ENCODE assay signal across 18 cellular contexts in the genomic region with DNA sequence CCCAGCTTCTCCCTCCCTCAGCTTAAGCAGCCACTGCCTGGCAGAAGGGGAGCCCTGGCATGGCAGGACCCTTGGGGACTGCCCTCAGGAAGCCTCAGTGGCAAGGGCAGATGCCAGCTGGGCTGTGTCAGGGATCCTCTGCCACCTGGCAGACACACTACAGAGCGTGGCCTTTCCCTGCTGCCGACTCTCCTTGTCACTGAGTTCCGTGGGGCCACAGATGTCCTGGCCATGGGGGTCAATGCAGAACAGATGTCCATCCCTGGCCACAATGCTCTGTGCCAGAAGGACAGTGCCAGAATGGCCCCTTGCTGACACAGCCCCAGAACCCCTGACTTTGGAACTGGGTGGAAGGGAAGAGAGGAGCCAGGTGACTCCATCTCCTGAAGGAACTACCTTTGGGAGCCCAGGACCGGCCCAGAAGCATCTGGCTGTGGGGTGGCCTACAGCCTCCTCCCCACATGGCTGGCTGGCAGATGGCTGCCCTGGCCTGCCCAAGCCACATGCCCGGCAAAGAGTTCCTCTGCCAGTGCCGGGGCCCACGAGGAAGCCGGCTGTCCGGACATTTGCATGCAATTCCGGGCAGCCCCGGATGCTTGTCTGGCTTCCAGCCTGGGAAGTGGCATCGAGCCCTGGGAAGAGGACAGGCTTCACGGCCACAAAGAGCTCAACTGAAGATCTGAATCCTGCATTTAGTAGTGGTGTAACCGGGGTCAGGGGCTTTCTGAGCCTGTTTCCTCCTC. TPM values are rescaled to one million over a fixed set of nuclear protein-coding genes. Genes with fewer than 3 reads are reported as not detected.
DNase-seq lines count a peak whose midpoint lies in the region; ATAC-seq and TF ChIP-seq lines count a peak whose summit lies in the region.
"Had no signal": no experiment of that assay in that cellular context is flagged by ENCODE, and none has a peak within 500 bp of the region (broad histone marks: within the 10 kb centered on the region; RNA-seq: fewer than 3 reads in every experiment).

No MANE protein-coding gene starts in this region.

- H3K4me3 Mint-ChIP-seq in stimulated activated effector memory CD8-positive, alpha-beta T cell treated with anti-CD3 and anti-CD28 coated beads, Interleukin-12 subunit alpha, Interleukin-12 subunit beta, amount 100 ng/mL, for 72 hours: peak overlapping the region; percentile 92

- H3K27ac ChIP-seq in WERI-Rb-1: peak overlapping the region; percentile 25
- H3K27ac ChIP-seq: right atrium auricular region, SK-N-MC, thoracic aorta had no signal

- no peaks in the 10 kb centered on the region for H3K27me3 ChIP-seq in WERI-Rb-1 (ENCODE audit: insufficient read depth, low read depth, severe bottlenecking)
- H3K27me3 ChIP-seq: right atrium auricular region had no signal

- H3K27ac Mint-ChIP-seq in stimulated activated effector memory CD8-positive, alpha-beta T cell treated with anti-CD3 and anti-CD28 coated beads, Interleukin-12 subunit alpha, Interleukin-12 subunit beta, amount 100 ng/mL, for 72 hours: no peak overlapping the region
- H3K27ac Mint-ChIP-seq: WTC11 had no signal

- H3K9me3 Mint-ChIP-seq in stimulated activated effector memory CD8-positive, alpha-beta T cell treated with anti-CD3 and anti-CD28 coated beads, Interleukin-12 subunit alpha, Interleukin-12 subunit beta, amount 100 ng/mL, for 72 hours: no peaks in the 10 kb centered on the region
- H3K9me3 Mint-ChIP-seq: T-helper 2 cell treated with Interferon-gamma antibody and Interleukin-4, amounts not matched to agents 5 μg/mL and 100 μg/mL, for 36 hours; WTC11 had no signal

- H3K4me3 ChIP-seq in WERI-Rb-1 (ENCODE audit: low read depth, low read length): no peak overlapping the region
- H3K4me3 ChIP-seq: right atrium auricular region, SK-N-MC, thoracic aorta had no signal

- ATAC-seq in stimulated activated effector memory CD8-positive, alpha-beta T cell treated with anti-CD3 and anti-CD28 coated beads, Interleukin-12 subunit alpha, Interleukin-12 subunit beta, amount 100 ng/mL, for 72 hours: no peak
- ATAC-seq in GM19324 (IDR thresholded peaks at IDR 0.05; ENCODE audit: low FRiP score, unreplicated experiment): no peak
- ATAC-seq: left colon, Panc1, WTC11 had no signal

- DNase-seq in G401 (ENCODE audit: low spot score): peak; percentile 95
- DNase-seq in WERI-Rb-1: no peak
- peak; percentile 33 for DNase-seq in fibroblast of gingiva (ENCODE audit: low read depth)
- no peak for DNase-seq in stimulated activated effector memory CD8-positive, alpha-beta T cell treated with anti-CD3 and anti-CD28 coated beads, Interleukin-12 subunit alpha, Interleukin-12 subunit beta, amount 100 ng/mL, for 72 hours (ENCODE audit: low spot score in 2 of 2)
- DNase-seq in epidermal melanocyte (ENCODE audit: insufficient read length, low spot score): no peak
- DNase-seq in SKM-1 (lab: John Stamatoyannopoulos, UW; ENCODE audit: unreplicated experiment): no peak
- DNase-seq: Caco-2, HCEC 1CT, left colon, midbrain, nucleus accumbens had no signal

- H3K4me1 Mint-ChIP-seq in stimulated activated effector memory CD8-positive, alpha-beta T cell treated with anti-CD3 and anti-CD28 coated beads, Interleukin-12 subunit alpha, Interleukin-12 subunit beta, amount 100 ng/mL, for 72 hours: peaks cover 29% of the 10 kb centered on the region

- no peak for TF ChIP-seq CTCF in WERI-Rb-1 (IDR thresholded peaks at IDR 0.05; ENCODE audit: low read depth, low read length)

- no peaks in the 10 kb centered on the region for H3K9me3 ChIP-seq in WERI-Rb-1 (ENCODE audit: severe bottlenecking)
- H3K9me3 ChIP-seq: Caco-2, right atrium auricular region, thoracic aorta had no signal

- H3K36me3 Mint-ChIP-seq in stimulated activated effector memory CD8-positive, alpha-beta T cell treated with anti-CD3 and anti-CD28 coated beads, Interleukin-12 subunit alpha, Interleukin-12 subunit beta, amount 100 ng/mL, for 72 hours: peaks cover 12% of the 10 kb centered on the region
- H3K36me3 Mint-ChIP-seq: WTC11 had no signal

- in situ Hi-C loops in G401 (cut with HindIII; ENCODE audit: low sequenced_read_pairs): no loop called here

- H3K36me3 ChIP-seq in WERI-Rb-1: no peaks in the 10 kb centered on the region
- H3K36me3 ChIP-seq: right atrium auricular region, thoracic aorta had no signal

RNA-seq across cellular contexts. Expression of a gene that starts 24.1 kb away (rescaled TPM):
- total RNA-seq in G401 (2014; rRNA removed; shearing (Covaris generic)): 0.07 and 0.12 TPM in 2 replicates
- total RNA-seq: right atrium auricular region had no signal

RNA-seq across cellular contexts. Expression of a gene that starts 37.4 kb away (rescaled TPM):
- 28.1 and 30.7 TPM in 2 replicates for total RNA-seq in G401 (2014; rRNA removed; shearing (Covaris generic))

Comparison
In these comparisons a context has a peak if more than half of its experiments do, and no peak if none do; other contexts are left out.
1. DNase-seq: peak in G401 (single experiment) and fibroblast of gingiva (single experiment); none in WERI-Rb-1 (single experiment), stimulated activated effector memory CD8-positive, alpha-beta T cell treated with anti-CD3 and anti-CD28 coated beads, Interleukin-12 subunit alpha, Interleukin-12 subunit beta, amount 100 ng/mL, for 72 hours (0 of 2), epidermal melanocyte (single experiment) and SKM-1 (single experiment).